Comparison of ENCODE assay signal across 33 cellular contexts in genomic region chr2:173785813-173786212, GRCh38.
"Had no signal": no experiment of that assay in that cellular context is flagged by ENCODE, and none has a peak within 500 bp of the region (broad histone marks: within the 10 kb centered on the region; RNA-seq: fewer than 3 reads in every experiment).

No MANE protein-coding gene starts in this region.

- H3K9me3 ChIP-seq: adrenal gland, ascending aorta, body of pancreas, breast epithelium had no signal

- H3K36me3 ChIP-seq: adrenal gland, ascending aorta, brain microvascular endothelial cell, breast epithelium, cardiac muscle cell had no signal

- FAIRE-seq: astrocyte, bronchial epithelial cell had no signal

- DNase-seq: activated effector memory CD4-positive, alpha-beta T cell treated with anti-CD3 and anti-CD28 coated beads, Interleukin-2, amount 50 U/mL, for 16 hours; activated effector memory CD4-positive, alpha-beta T cell treated with Interleukin-2 at 50 U/mL for 16 hours; activated gamma-delta T cell; activated gamma-delta T cell treated with Interleukin-2 at 50 U/mL for 16 hours; activated naive CD4-positive, alpha-beta T cell; activated naive CD4-positive, alpha-beta T cell treated with anti-CD3 and anti-CD28 coated beads for 36 hours; activated naive CD4-positive, alpha-beta T cell treated with anti-CD3 and anti-CD28 coated beads, Interleukin-2, amount 10 ng/mL, durations not matched to agents 7 days and 5 days; activated naive CD4-positive, alpha-beta T cell treated with anti-CD3 and anti-CD28 coated beads, Interleukin-2, amount 50 U/mL, for 16 hours; activated naive CD4-positive, alpha-beta T cell treated with Interleukin-2 at 50 U/mL for 16 hours; activated naive CD8-positive, alpha-beta T cell treated with anti-CD3 and anti-CD28 coated beads for 36 hours; activated naive CD8-positive, alpha-beta T cell treated with anti-CD3 and anti-CD28 coated beads, Interleukin-2, amount 10 ng/mL, durations not matched to agents 7 days and 5 days; activated naive CD8-positive, alpha-beta T cell treated with anti-CD3 and anti-CD28 coated beads, Interleukin-2, amount 50 U/mL, for 24 hours; activated T-cell treated with anti-CD3 and anti-CD28 coated beads, Interleukin-2, amount 50 U/mL, for 24 hours; activated T-cell treated with anti-CD3 and anti-CD28 coated beads, Interleukin-2, amount 50 U/mL, for 4 hours; activated T-cell treated with anti-CD3 and anti-CD28 coated beads, Interleukin-2, amount 50 U/mL, for 48 hours; activated T-cell treated with anti-CD3 and anti-CD28 coated beads, Interleukin-2, amount 50 U/mL, for 72 hours; adrenal gland; amniotic stem cell; amygdala; anterior cingulate cortex; aorta; body of pancreas; brain microvascular endothelial cell; caudate nucleus; central memory CD4-positive, alpha-beta T cell; cerebellar nuclear complex had no signal

- H3K4me3 ChIP-seq: adrenal gland, ascending aorta, body of pancreas, breast epithelium, cardiac muscle cell had no signal

- H3K4me1 ChIP-seq: adrenal gland, ascending aorta, body of pancreas had no signal

- H3K27ac ChIP-seq: adrenal gland, ascending aorta, body of pancreas, brain microvascular endothelial cell, breast epithelium, cardiac muscle cell had no signal

- H3K27me3 ChIP-seq: ascending aorta, body of pancreas, brain microvascular endothelial cell, breast epithelium, cardiac muscle cell had no signal

- ATAC-seq: activated naive CD4-positive, alpha-beta T cell treated with anti-CD3 and anti-CD28 coated beads, Interleukin-2, amount 50 U/mL, for 72 hours; activated naive CD8-positive, alpha-beta T cell treated with anti-CD3 and anti-CD28 coated beads, Interleukin-2, amount 50 U/mL, for 24 hours; activated T-cell treated with anti-CD3 and anti-CD28 coated beads, Interleukin-2, amount 50 U/mL, for 4 hours; activated T-cell treated with anti-CD3 and anti-CD28 coated beads, Interleukin-2, amount 50 U/mL, for 72 hours; activated T-helper 17 cell treated with anti-CD3 and anti-CD28 coated beads, Interleukin-2, amount 50 U/mL, for 72 hours; body of pancreas had no signal
